Comparison of ENCODE assay signal across 1 cellular context in genomic region chr7:34879871-34880270, GRCh38.
TF ChIP-seq lines count a peak whose summit lies in the region.

No MANE protein-coding gene starts in this region.

TF ChIP-seq in H1, 55 proteins besides CTCF, POLR2A, EP300 and RAD21:
- TF ChIP-seq USF2 (IDR thresholded peaks at IDR 0.05; ENCODE audit: low read length) (no peak), HDAC6 (IDR thresholded peaks at IDR 0.05; ENCODE audit: low read depth, low read length) (no peak)
